Comparison of ENCODE assay signal across 11 cellular contexts in genomic region chr2:234290196-234290595, GRCh38.
A peak's percentile ranks its signal among the peaks of the same experiment; 100 is the strongest.
DNase-seq lines count a peak whose midpoint lies in the region; ATAC-seq and TF ChIP-seq lines count a peak whose summit lies in the region.
"Had no signal": no experiment of that assay in that cellular context is flagged by ENCODE, and none has a peak within 500 bp of the region (broad histone marks: within the 10 kb centered on the region; RNA-seq: fewer than 3 reads in every experiment).

No MANE protein-coding gene starts in this region.

- H3K27me3 Mint-ChIP-seq in CD4-positive, CD25-positive, alpha-beta regulatory T cell: no peaks in the 10 kb centered on the region
- H3K27me3 Mint-ChIP-seq in activated naive CD8-positive, alpha-beta T cell treated with anti-CD3 and anti-CD28 coated beads, Interleukin-2, amount 10 ng/mL, durations not matched to agents 7 days and 5 days: no peaks in the 10 kb centered on the region
- H3K27me3 Mint-ChIP-seq in natural killer cell (ENCODE audit: low read depth in 2 of 2): no peaks in the 10 kb centered on the region

- peaks cover 62% of the 10 kb centered on the region for H3K4me1 ChIP-seq in CD4-positive, CD25-positive, alpha-beta regulatory T cell (ENCODE audit: control insufficient read depth, insufficient read depth, low read length, poor library complexity, severe bottlenecking)

- H3K36me3 ChIP-seq in CD4-positive, CD25-positive, alpha-beta regulatory T cell (ENCODE audit: control insufficient read depth, insufficient read depth, low read length): no peaks in the 10 kb centered on the region
- H3K36me3 ChIP-seq: neutrophil had no signal

- POLR2A ChIA-PET in activated naive CD8-positive, alpha-beta T cell treated with anti-CD3 and anti-CD28 coated beads, Interleukin-2, amount 10 ng/mL, durations not matched to agents 7 days and 5 days (lab: Charles Lee): interaction anchor here (0.7 to 9.9 kb wide), 18 partner anchors 10 to 212 kb away, joined by 3 to 273 read pairs (median 6); partner anchors contain the start of gene ARL4C

- intact Hi-C loops in natural killer cell (cut with micrococcal nuclease): loop anchor here (1.0 to 5.0 kb wide), 7 partner anchors 12 to 300 kb away; no protein-coding TSS in a partner anchor

- H3K9me3 ChIP-seq in CD4-positive, CD25-positive, alpha-beta regulatory T cell (ENCODE audit: control insufficient read depth in 2 of 2, low read length in 2 of 2): no peaks in the 10 kb centered on the region
- H3K9me3 ChIP-seq: neutrophil had no signal

- H3K9me3 Mint-ChIP-seq in CD4-positive, CD25-positive, alpha-beta regulatory T cell: no peaks in the 10 kb centered on the region
- H3K9me3 Mint-ChIP-seq in activated naive CD8-positive, alpha-beta T cell treated with anti-CD3 and anti-CD28 coated beads, Interleukin-2, amount 10 ng/mL, durations not matched to agents 7 days and 5 days: no peaks in the 10 kb centered on the region
- H3K9me3 Mint-ChIP-seq in natural killer cell: no peaks in the 10 kb centered on the region

- peak in 1 of 3 donors; percentile 46 for DNase-seq in CD4-positive, CD25-positive, alpha-beta regulatory T cell
- DNase-seq in Jurkat, Clone E6-1 (ENCODE audit: low read depth, low spot score): no peak
- DNase-seq in activated naive CD8-positive, alpha-beta T cell treated with anti-CD3 and anti-CD28 coated beads, Interleukin-2, amount 10 ng/mL, durations not matched to agents 7 days and 5 days: no peak
- DNase-seq in natural killer cell (no peak), hypothalamus (lab: John Stamatoyannopoulos, UW) (no peak), coronary artery (ENCODE audit: low spot score) (no peak), NCI-H1092 (lab: John Stamatoyannopoulos, UW) (no peak)
- DNase-seq in activated CD8-positive, alpha-beta memory T cell treated with anti-CD3 and anti-CD28 coated beads, Interleukin-2, amount 50 U/mL, for 48 hours: no peak
- DNase-seq: NCI-H510A had no signal

- no peaks in the 10 kb centered on the region for H3K36me3 Mint-ChIP-seq in CD4-positive, CD25-positive, alpha-beta regulatory T cell
- peaks cover 5% of the 10 kb centered on the region for H3K36me3 Mint-ChIP-seq in activated naive CD8-positive, alpha-beta T cell treated with anti-CD3 and anti-CD28 coated beads, Interleukin-2, amount 10 ng/mL, durations not matched to agents 7 days and 5 days
- H3K36me3 Mint-ChIP-seq in natural killer cell: no peaks in the 10 kb centered on the region

- peak overlapping the region; percentile 8 to 85 (median 74) for H3K4me3 Mint-ChIP-seq in CD4-positive, CD25-positive, alpha-beta regulatory T cell
- H3K4me3 Mint-ChIP-seq in activated naive CD8-positive, alpha-beta T cell treated with anti-CD3 and anti-CD28 coated beads, Interleukin-2, amount 10 ng/mL, durations not matched to agents 7 days and 5 days: peak overlapping the region; percentile 74
- H3K4me3 Mint-ChIP-seq in natural killer cell: peak overlapping the region; percentile 85

- ATAC-seq in CD4-positive, CD25-positive, alpha-beta regulatory T cell (ENCODE audit: low read depth in 2 of 2): no peak
- no peak for ATAC-seq in activated naive CD8-positive, alpha-beta T cell treated with anti-CD3 and anti-CD28 coated beads, Interleukin-2, amount 10 ng/mL, durations not matched to agents 7 days and 5 days (ENCODE audit: low read depth)
- ATAC-seq in natural killer cell: no peak

- H3K4me3 ChIP-seq in CD4-positive, CD25-positive, alpha-beta regulatory T cell (ENCODE audit: low read depth, low read length): peak overlapping the region; percentile 38
- H3K4me3 ChIP-seq in Jurkat, Clone E6-1 (ENCODE audit: low read length): peak overlapping the region; percentile 9
- no peak overlapping the region for H3K4me3 ChIP-seq in coronary artery
- H3K4me3 ChIP-seq: SK-N-MC had no signal

- TF ChIP-seq CTCF in natural killer cell (IDR thresholded peaks at IDR 0.05) (no peak), coronary artery (IDR thresholded peaks at IDR 0.05) (no peak)

- H3K27ac ChIP-seq in CD4-positive, CD25-positive, alpha-beta regulatory T cell (ENCODE audit: insufficient read depth, low read length, poor library complexity, severe bottlenecking): peak overlapping the region; percentile 99
- peak overlapping the region in 1 of 2 donors; percentile 9 for H3K27ac ChIP-seq in coronary artery
- H3K27ac ChIP-seq: neutrophil, SK-N-MC had no signal

- H3K4me1 Mint-ChIP-seq in CD4-positive, CD25-positive, alpha-beta regulatory T cell: peaks cover 3 to 78% (median 54%) of the 10 kb centered on the region in 4 donors
- peaks cover 73% of the 10 kb centered on the region for H3K4me1 Mint-ChIP-seq in activated naive CD8-positive, alpha-beta T cell treated with anti-CD3 and anti-CD28 coated beads, Interleukin-2, amount 10 ng/mL, durations not matched to agents 7 days and 5 days
- peaks cover 70 to 80% of the 10 kb centered on the region in 2 donors for H3K4me1 Mint-ChIP-seq in natural killer cell

- H3K27ac Mint-ChIP-seq in CD4-positive, CD25-positive, alpha-beta regulatory T cell: peak overlapping the region; percentile 99 to 100 (median 99)
- H3K27ac Mint-ChIP-seq in activated naive CD8-positive, alpha-beta T cell treated with anti-CD3 and anti-CD28 coated beads, Interleukin-2, amount 10 ng/mL, durations not matched to agents 7 days and 5 days: peak overlapping the region; percentile 97
- H3K27ac Mint-ChIP-seq in natural killer cell: peak overlapping the region; percentile 97 to 98

- no peaks in the 10 kb centered on the region for H3K27me3 ChIP-seq in CD4-positive, CD25-positive, alpha-beta regulatory T cell (ENCODE audit: control insufficient read depth, insufficient read depth, low read length)
- H3K27me3 ChIP-seq: neutrophil had no signal
